In the genomic region with DNA sequence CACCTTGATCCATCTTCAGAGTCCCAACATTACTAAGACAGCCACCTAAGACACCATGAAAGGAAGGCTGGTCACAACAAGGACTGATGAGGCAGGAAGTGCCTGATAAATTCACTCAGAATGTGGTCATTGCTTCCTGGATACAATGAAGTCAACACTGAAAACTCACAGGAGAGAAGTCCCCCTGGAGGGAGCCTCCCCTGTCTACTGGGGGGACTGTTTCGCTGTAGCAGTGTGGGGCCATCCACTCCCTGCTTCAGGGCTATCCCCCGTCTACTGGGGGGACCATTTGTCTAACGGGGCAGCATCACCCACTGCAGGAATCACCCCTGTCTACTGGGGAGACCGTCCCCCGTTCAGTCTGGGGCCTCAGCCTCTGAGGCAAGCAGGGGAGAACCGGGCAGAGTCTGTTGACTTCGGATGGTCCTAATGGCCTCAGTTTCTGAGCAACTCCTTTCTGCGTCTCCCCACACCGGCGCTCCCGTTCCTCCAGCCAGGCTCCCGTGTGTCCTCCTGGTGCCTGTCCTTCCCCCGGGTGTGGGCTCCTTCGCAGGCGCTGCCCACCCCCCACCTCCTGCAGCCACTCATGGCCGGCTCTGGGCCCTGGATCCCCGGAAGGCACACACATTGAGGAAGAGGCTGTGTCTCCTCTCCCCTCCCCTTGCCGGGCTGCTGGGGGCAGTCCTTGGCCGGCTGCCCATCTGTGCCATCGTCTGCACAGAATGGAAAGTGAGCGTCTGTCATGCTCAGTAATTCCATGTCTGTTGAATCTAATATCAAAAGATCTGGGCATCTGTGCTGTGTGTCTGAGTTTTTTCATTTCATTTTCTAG, we compare ENCODE assay signal across 8 cellular contexts. TPM values are rescaled to one million over a fixed set of nuclear protein-coding genes. Genes with fewer than 3 reads are reported as not detected.
A peak's percentile ranks its signal among the peaks of the same experiment; 100 is the strongest.
DNase-seq lines count a peak whose midpoint lies in the region; ATAC-seq and TF ChIP-seq lines count a peak whose summit lies in the region.

No MANE protein-coding gene starts in this region.

- no peaks in the 10 kb centered on the region for H3K4me1 ChIP-seq in H9 (ENCODE audit: insufficient read depth, low read length)

- WGBS in H9 (ENCODE audit: extremely low coverage, insufficient read length, low lambda C conversion rate), result no CpG with 5 or more reads among the region's 21 CpGs

- H3K79me2 ChIP-seq in H9 (ENCODE audit: insufficient read depth, low read length), result no peaks in the 10 kb centered on the region

- H2BK15ac ChIP-seq in H9 (ENCODE audit: low read depth, low read length), result no peak overlapping the region

- no peak overlapping the region for H2AFZ ChIP-seq in H9 (ENCODE audit: low read length)

- no peak overlapping the region for H4K91ac ChIP-seq in H9 (ENCODE audit: insufficient read length, low read depth, low read length)

- H3K4me1 Mint-ChIP-seq in CD14-positive monocyte (peaks cover 53% of the 10 kb centered on the region), H9 (peaks cover 8 to 12% of the 10 kb centered on the region in 2 experiments), immature natural killer cell (peaks cover 27 to 39% of the 10 kb centered on the region in 2 donors)
- H3K4me1 Mint-ChIP-seq in T-helper 2 cell treated with Interferon-gamma antibody and Interleukin-4, amounts not matched to agents 5 μg/mL and 100 μg/mL, for 36 hours (ENCODE audit: low read depth), result peaks cover 12% of the 10 kb centered on the region

- H3K18ac ChIP-seq in H9 (ENCODE audit: insufficient read length, low read depth, low read length), result no peak overlapping the region

- H4K5ac ChIP-seq in H9 (ENCODE audit: insufficient read length, low read depth, low read length), result no peak overlapping the region

- intact Hi-C loops in CD14-positive monocyte (cut with micrococcal nuclease), result loop anchor here (10.0 kb wide), 2 partner anchors 58 to 322 kb away; a partner anchor contains a TSS

- TF ChIP-seq CTCF in CD14-positive monocyte (IDR thresholded peaks at IDR 0.05) (no peak), H9 (conservative IDR thresholded peaks at IDR 0.05) (no peak), GM10266 (IDR thresholded peaks at IDR 0.05; ENCODE audit: control insufficient read depth, insufficient read depth, low read depth, missing control alignments) (no peak)

- H3K9ac ChIP-seq in H9 (ENCODE audit: extremely low read depth, insufficient read length, low read length), result no peak overlapping the region

- H3K36me3 Mint-ChIP-seq in CD14-positive monocyte (peaks cover 0 to 5% of the 10 kb centered on the region in 2 donors), H9 (ENCODE audit: insufficient read depth in 1 of 3, low read depth in 3 of 3) (no peaks in the 10 kb centered on the region), immature natural killer cell (peaks cover 0 to 1% (median 0%) of the 10 kb centered on the region in 3 donors)
- no peaks in the 10 kb centered on the region for H3K36me3 Mint-ChIP-seq in T-helper 2 cell treated with Interferon-gamma antibody and Interleukin-4, amounts not matched to agents 5 μg/mL and 100 μg/mL, for 36 hours (ENCODE audit: low read depth)

- H3K79me1 ChIP-seq in H9 (ENCODE audit: insufficient read depth, low read depth, low read length, poor library complexity, severe bottlenecking), result no peaks in the 10 kb centered on the region

- H3K27me3 ChIP-seq in H9 (ENCODE audit: insufficient read depth, low read length), result no peaks in the 10 kb centered on the region

- no peak overlapping the region for H2BK120ac ChIP-seq in H9 (ENCODE audit: low read depth, low read length, poor library complexity, severe bottlenecking)

- H3K27me3 Mint-ChIP-seq in CD14-positive monocyte (ENCODE audit: low read depth in 3 of 3) (peaks cover 4 to 13% (median 12%) of the 10 kb centered on the region in 3 donors), H9 (ENCODE audit: low read depth) (no peaks in the 10 kb centered on the region), immature natural killer cell (ENCODE audit: low read depth in 3 of 3) (peaks cover 4 to 18% (median 13%) of the 10 kb centered on the region in 3 donors)
- peaks cover 6% of the 10 kb centered on the region for H3K27me3 Mint-ChIP-seq in T-helper 2 cell treated with Interferon-gamma antibody and Interleukin-4, amounts not matched to agents 5 μg/mL and 100 μg/mL, for 36 hours (ENCODE audit: low read depth)

- H3K4me2 ChIP-seq in H9 (ENCODE audit: insufficient read depth, insufficient read length, low read length), result no peak overlapping the region

- no peak overlapping the region for H3K23ac ChIP-seq in H9 (ENCODE audit: insufficient read length, low read depth, low read length)

- ATAC-seq in HG03097 (IDR thresholded peaks at IDR 0.05; ENCODE audit: low FRiP score, unreplicated experiment), result no peak

- DNase-seq in CD14-positive monocyte (ENCODE audit: low spot score) (no peak), H9 (no peak), immature natural killer cell (peak; percentile 61 to 70 (median 66)), GM10266 (ENCODE audit: extremely low spot score) (no peak), NCI-H2107 treated with DMSO at 0.1 percent for 48 hours (lab: John Stamatoyannopoulos, UW; ENCODE audit: unreplicated experiment) (no peak), cortex of kidney (lab: John Stamatoyannopoulos, UW) (no peak)
- no peak for DNase-seq in T-helper 2 cell treated with Interferon-gamma antibody and Interleukin-4, amounts not matched to agents 5 μg/mL and 100 μg/mL, for 36 hours (ENCODE audit: low spot score)

- H3K9me3 Mint-ChIP-seq in CD14-positive monocyte, result no peaks in the 10 kb centered on the region
- H3K9me3 Mint-ChIP-seq in H9, result no peaks in the 10 kb centered on the region
- H3K9me3 Mint-ChIP-seq in T-helper 2 cell treated with Interferon-gamma antibody and Interleukin-4, amounts not matched to agents 5 μg/mL and 100 μg/mL, for 36 hours, result no peaks in the 10 kb centered on the region
- no peaks in the 10 kb centered on the region for H3K9me3 Mint-ChIP-seq in immature natural killer cell

- H3K23me2 ChIP-seq in H9 (ENCODE audit: insufficient read length, low read depth, low read length, poor library complexity, severe bottlenecking), result no peaks in the 10 kb centered on the region

- H3K56ac ChIP-seq in H9 (ENCODE audit: insufficient read length, low read depth, low read length), result no peak overlapping the region

- no peak overlapping the region for H2BK20ac ChIP-seq in H9 (ENCODE audit: low read depth, low read length, poor library complexity, severe bottlenecking)

- H2BK12ac ChIP-seq in H9 (ENCODE audit: insufficient read length, low read depth, low read length), result no peak overlapping the region

- peak overlapping the region; percentile 39; the same call in 1 of the 2 replicates for H3K14ac ChIP-seq in H9 (ENCODE audit: insufficient read depth, low read length)

- H2AK5ac ChIP-seq in H9 (ENCODE audit: insufficient read length, low read length), result no peak overlapping the region

- H3K4me3 Mint-ChIP-seq in CD14-positive monocyte, result peak overlapping the region; percentile 43 to 72
- H3K4me3 Mint-ChIP-seq in H9, result no peak overlapping the region
- H3K4me3 Mint-ChIP-seq in T-helper 2 cell treated with Interferon-gamma antibody and Interleukin-4, amounts not matched to agents 5 μg/mL and 100 μg/mL, for 36 hours, result no peak overlapping the region
- peak overlapping the region; percentile 28 to 80 (median 58) for H3K4me3 Mint-ChIP-seq in immature natural killer cell

- no peak overlapping the region for H2BK5ac ChIP-seq in H9 (ENCODE audit: insufficient read length, low read length)

- no peak overlapping the region for H3T11ph ChIP-seq in H9 (ENCODE audit: low read length)

- no peak overlapping the region for H3K4ac ChIP-seq in H9 (ENCODE audit: low read depth, low read length)

- H3K27ac ChIP-seq in H9 (ENCODE audit: insufficient read length, low read depth, low read length), result no peak overlapping the region

- no peak overlapping the region for H4K8ac ChIP-seq in H9 (replicated peaks; ENCODE audit: insufficient read length, low read depth, low read length)

- no peaks in the 10 kb centered on the region for H3K9me3 ChIP-seq in H9 (ENCODE audit: control insufficient read depth, low read depth, low read length)

- H3K27ac Mint-ChIP-seq in CD14-positive monocyte, result peak overlapping the region in 6 of 7 donors; percentile 63 to 90 (median 84)
- peak overlapping the region in 2 of 3 experiments; percentile 39 to 74; a peak in 2 of 7 replicates for H3K27ac Mint-ChIP-seq in H9
- H3K27ac Mint-ChIP-seq in T-helper 2 cell treated with Interferon-gamma antibody and Interleukin-4, amounts not matched to agents 5 μg/mL and 100 μg/mL, for 36 hours, result peak overlapping the region; percentile 75
- H3K27ac Mint-ChIP-seq in immature natural killer cell, result peak overlapping the region; percentile 68 to 99 (median 96)

- no peaks in the 10 kb centered on the region for H4K20me1 ChIP-seq in H9 (ENCODE audit: control insufficient read depth, insufficient read depth, insufficient read length)

RNA-seq across cellular contexts. Expression of a gene that starts 59.9 kb away (rescaled TPM):
- polyA plus RNA-seq in CD14-positive monocyte, result 100 to 1,000 TPM; 116 to 117 TPM
- 215 and 216 TPM in 2 replicates for total RNA-seq in H9 (2021)
- polyA plus RNA-seq in immature natural killer cell, result 100 to 1,000 TPM; 184 to 205 (median 185) TPM

Comparison
In these comparisons a context has a peak if more than half of its experiments do, and no peak if none do; other contexts are left out.
1. DNase-seq: peak in immature natural killer cell (3 of 3); none in CD14-positive monocyte (single experiment), H9 (single experiment), T-helper 2 cell treated with Interferon-gamma antibody and Interleukin-4, amounts not matched to agents 5 μg/mL and 100 μg/mL, for 36 hours (single experiment), GM10266 (single experiment), NCI-H2107 treated with DMSO at 0.1 percent for 48 hours (single experiment) and cortex of kidney (single experiment).
2. H3K4me3 Mint-ChIP-seq: peak in CD14-positive monocyte (2 of 2) and immature natural killer cell (5 of 5); none in H9 (0 of 2) and T-helper 2 cell treated with Interferon-gamma antibody and Interleukin-4, amounts not matched to agents 5 μg/mL and 100 μg/mL, for 36 hours (single experiment).
3. Peak in every context shown above with its lines, with median percentiles within 50 percentile points of each other: H3K27ac Mint-ChIP-seq.